In the genomic region with DNA sequence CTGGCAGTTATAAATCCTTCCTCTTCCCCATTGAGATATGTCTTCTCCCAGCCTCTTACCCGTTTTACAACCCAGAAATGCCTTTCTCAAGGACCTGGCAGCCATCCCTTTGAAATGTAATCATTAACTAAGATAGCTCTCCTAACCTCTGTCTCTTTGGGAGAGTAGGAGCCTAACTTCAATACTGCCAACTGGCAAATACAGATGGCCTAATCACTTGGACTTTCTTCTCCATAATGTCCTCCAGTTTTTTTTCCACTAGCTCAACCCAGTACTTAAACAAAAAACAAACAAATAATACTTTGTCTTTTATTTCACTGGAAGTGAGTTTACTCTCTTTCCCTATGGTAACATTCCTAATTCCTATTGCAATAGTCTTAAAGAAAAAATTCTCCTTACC, we compare ENCODE assay signal across 25 cellular contexts.
DNase-seq lines count a peak whose midpoint lies in the region; ATAC-seq and TF ChIP-seq lines count a peak whose summit lies in the region.
"Had no signal": no experiment of that assay in that cellular context is flagged by ENCODE, and none has a peak within 500 bp of the region (broad histone marks: within the 10 kb centered on the region; RNA-seq: fewer than 3 reads in every experiment).

No MANE protein-coding gene starts in this region.

- H3K9ac ChIP-seq in mammary epithelial cell (ENCODE audit: insufficient read depth, low read length) (no peak overlapping the region), mesenchymal stem cell (ENCODE audit: low read length) (no peak overlapping the region)

- no peak overlapping the region for H3K4me3 ChIP-seq in mammary epithelial cell (replicated peaks in 1 of 3; ENCODE audit: insufficient read depth in 1 of 3, low read depth in 2 of 3, low read length in 3 of 3)
- no peak overlapping the region for H3K4me3 ChIP-seq in breast epithelium
- no peak overlapping the region for H3K4me3 ChIP-seq in hepatocyte
- no peak overlapping the region for H3K4me3 ChIP-seq in mesenchymal stem cell (ENCODE audit: insufficient read depth in 1 of 2, low read depth in 1 of 2, low read length in 2 of 2)
- H3K4me3 ChIP-seq: thyroid gland had no signal

- H3K9me2 ChIP-seq in hepatocyte (replicated peaks; ENCODE audit: insufficient read depth) = no peaks in the 10 kb centered on the region

- H3K36me3 Mint-ChIP-seq in activated naive CD4-positive, alpha-beta T cell treated with anti-CD3 and anti-CD28 coated beads for 36 hours (ENCODE audit: low read depth) = no peaks in the 10 kb centered on the region
- no peaks in the 10 kb centered on the region for H3K36me3 Mint-ChIP-seq in activated CD8-positive, alpha-beta memory T cell treated with anti-CD3 and anti-CD28 coated beads, Interleukin-2, amount 10 ng/mL, durations not matched to agents 7 days and 5 days
- H3K36me3 Mint-ChIP-seq: activated naive CD4-positive, alpha-beta T cell treated with anti-CD3 and anti-CD28 coated beads, Interleukin-2, amount 50 U/mL, for 72 hours; CD4-positive, alpha-beta memory T cell; WTC11 had no signal

- no peak overlapping the region for H3K18ac ChIP-seq in mesenchymal stem cell (ENCODE audit: low read depth in 1 of 2, low read length in 2 of 2)

- no peak overlapping the region for H2BK120ac ChIP-seq in mesenchymal stem cell (ENCODE audit: low read depth, low read length)

- intact Hi-C loops in mammary epithelial cell (cut with micrococcal nuclease) (no loop called here), breast epithelium (cut with DNase I; ENCODE audit: low total_unique reads) (no loop called here)
- intact Hi-C loops in activated naive CD4-positive, alpha-beta T cell treated with anti-CD3 and anti-CD28 coated beads for 36 hours (cut with micrococcal nuclease) = no loop called here

- H2BK5ac ChIP-seq in mesenchymal stem cell (ENCODE audit: low read depth, low read length, poor library complexity, severe bottlenecking) = no peak overlapping the region

- in situ Hi-C loops in mammary epithelial cell (cut with MboI; ENCODE audit: low sequenced_read_pairs in 2 of 2) = no loop called here

- no peak overlapping the region for H3K23ac ChIP-seq in mesenchymal stem cell (ENCODE audit: low read length in 2 of 2)

- H3K79me2 ChIP-seq in mammary epithelial cell (ENCODE audit: insufficient read depth, low read length) (no peaks in the 10 kb centered on the region), hepatocyte (no peaks in the 10 kb centered on the region)

- TF ChIP-seq POLR2A in breast epithelium (IDR thresholded peaks at IDR 0.05) = no peak

- H3K27me3 ChIP-seq in mammary epithelial cell (ENCODE audit: insufficient read depth, low read length) (no peaks in the 10 kb centered on the region), breast epithelium (no peaks in the 10 kb centered on the region), hepatocyte (no peaks in the 10 kb centered on the region), mesenchymal stem cell (ENCODE audit: control insufficient read depth in 1 of 2, insufficient read depth in 1 of 2, low read length in 2 of 2) (no peaks in the 10 kb centered on the region)
- H3K27me3 ChIP-seq: thyroid gland had no signal

- no peak for TF ChIP-seq CTCF in mammary epithelial cell (conservative IDR thresholded peaks at IDR 0.05 in 1 of 2, IDR thresholded peaks at IDR 0.05 in 1 of 2; ENCODE audit: extremely low read depth in 1 of 2, insufficient read depth in 1 of 2, low read depth in 1 of 2, low read length in 2 of 2)
- TF ChIP-seq CTCF in breast epithelium (IDR thresholded peaks at IDR 0.05) = no peak
- no peak for TF ChIP-seq CTCF in hepatocyte (IDR thresholded peaks at IDR 0.05; ENCODE audit: poor library complexity)

- H2BK12ac ChIP-seq in mesenchymal stem cell (ENCODE audit: low read length in 2 of 2) = no peak overlapping the region

- no peak overlapping the region for H4K91ac ChIP-seq in mesenchymal stem cell (ENCODE audit: low read length)

- no peak overlapping the region for H3K4ac ChIP-seq in mesenchymal stem cell (ENCODE audit: low read depth in 1 of 2, low read length in 2 of 2)

- dilution Hi-C loops in mammary epithelial cell (cut with HindIII; ENCODE audit: low sequenced_read_pairs) = no loop called here

- 13% methylated on average over 1 of the region's 1 CpG for WGBS in mammary epithelial cell (ENCODE audit: low coverage, missing lambda C conversion rate)
- 35% methylated on average over 1 of the region's 1 CpG for WGBS in hepatocyte (ENCODE audit: low lambda C conversion rate, missing lambda C conversion rate)
- WGBS in mesenchymal stem cell = 20% methylated on average over 1 of the region's 1 CpG

- no peak overlapping the region for H3K14ac ChIP-seq in mesenchymal stem cell (ENCODE audit: low read length in 2 of 2)

- ATAC-seq in activated CD8-positive, alpha-beta memory T cell treated with anti-CD3 and anti-CD28 coated beads, Interleukin-2, amount 10 ng/mL, durations not matched to agents 7 days and 5 days = no peak
- no peak for ATAC-seq in GM19397 (IDR thresholded peaks at IDR 0.05; ENCODE audit: unreplicated experiment)
- ATAC-seq: activated naive CD4-positive, alpha-beta T cell treated with anti-CD3 and anti-CD28 coated beads, Interleukin-2, amount 50 U/mL, for 72 hours; Right ventricle myocardium inferior; sciatic nerve; stimulated activated naive CD8-positive, alpha-beta T cell treated with anti-CD3 and anti-CD28 coated beads, Interleukin-15, amount 100 ng/mL, for 72 hours; WTC11 had no signal

- H3K36me3 ChIP-seq in mammary epithelial cell (ENCODE audit: insufficient read depth, low read length) = no peaks in the 10 kb centered on the region
- H3K36me3 ChIP-seq in breast epithelium = no peaks in the 10 kb centered on the region
- H3K36me3 ChIP-seq in hepatocyte (replicated peaks; ENCODE audit: insufficient read depth, low read depth) = no peaks in the 10 kb centered on the region
- H3K36me3 ChIP-seq in mesenchymal stem cell (ENCODE audit: control insufficient read depth in 1 of 2, insufficient read depth in 2 of 2, low read depth in 1 of 2, low read length in 2 of 2) = no peaks in the 10 kb centered on the region
- H3K36me3 ChIP-seq: thyroid gland had no signal

- H4K20me1 ChIP-seq in mammary epithelial cell (ENCODE audit: insufficient read depth, low read length) (no peaks in the 10 kb centered on the region), hepatocyte (ENCODE audit: insufficient read depth, poor library complexity, severe bottlenecking) (no peaks in the 10 kb centered on the region)

- H2BK15ac ChIP-seq in mesenchymal stem cell (ENCODE audit: low read depth, poor library complexity, severe bottlenecking) = no peak overlapping the region

- no peaks in the 10 kb centered on the region for H3K9me3 ChIP-seq in mammary epithelial cell (replicated peaks; ENCODE audit: insufficient read depth, low read length)
- H3K9me3 ChIP-seq in breast epithelium = no peaks in the 10 kb centered on the region
- H3K9me3 ChIP-seq in hepatocyte (ENCODE audit: low read depth) = no peaks in the 10 kb centered on the region
- no peaks in the 10 kb centered on the region for H3K9me3 ChIP-seq in mesenchymal stem cell (ENCODE audit: control insufficient read depth, low read length)
- H3K9me3 ChIP-seq: thyroid gland had no signal

- no TSS peak for BruUV-seq in mammary epithelial cell (replicated peaks; lab: Mats Ljungman, UMichigan)

- no peak overlapping the region for H4K8ac ChIP-seq in mesenchymal stem cell (ENCODE audit: low read length)

- no peak overlapping the region for H3K4me2 ChIP-seq in mammary epithelial cell (ENCODE audit: insufficient read depth, low read depth, low read length)
- H3K4me2 ChIP-seq in hepatocyte = no peak overlapping the region
- no peak overlapping the region for H3K4me2 ChIP-seq in mesenchymal stem cell (ENCODE audit: low read length, poor library complexity, severe bottlenecking)

- no peak overlapping the region for H2AK5ac ChIP-seq in mesenchymal stem cell (ENCODE audit: low read length, severe bottlenecking)

- no peaks in the 10 kb centered on the region for H3K79me1 ChIP-seq in mesenchymal stem cell (replicated peaks; ENCODE audit: low read length, poor library complexity, severe bottlenecking)

- H3K27ac ChIP-seq in mammary epithelial cell (ENCODE audit: insufficient read depth, low read depth, low read length) (no peak overlapping the region), breast epithelium (no peak overlapping the region), hepatocyte (peak overlapping the region; percentile 8), mesenchymal stem cell (ENCODE audit: low read length, poor library complexity, severe bottlenecking) (peak overlapping the region; percentile 12)
- H3K27ac ChIP-seq: thyroid gland had no signal

- H3K9me3 Mint-ChIP-seq in activated naive CD4-positive, alpha-beta T cell treated with anti-CD3 and anti-CD28 coated beads for 36 hours = peaks cover 4% of the 10 kb centered on the region
- no peaks in the 10 kb centered on the region for H3K9me3 Mint-ChIP-seq in activated CD8-positive, alpha-beta memory T cell treated with anti-CD3 and anti-CD28 coated beads, Interleukin-2, amount 10 ng/mL, durations not matched to agents 7 days and 5 days (ENCODE audit: low read depth)
- H3K9me3 Mint-ChIP-seq: neural crest cell, WTC11 had no signal

- CTCF ChIA-PET in mammary epithelial cell (lab: Charles Lee; ENCODE audit: low non-redundant PET) = no interaction called here
- CTCF ChIA-PET in activated naive CD4-positive, alpha-beta T cell treated with anti-CD3 and anti-CD28 coated beads for 36 hours (lab: Charles Lee) = no interaction called here
- CTCF ChIA-PET in activated CD8-positive, alpha-beta memory T cell treated with anti-CD3 and anti-CD28 coated beads, Interleukin-2, amount 10 ng/mL, durations not matched to agents 7 days and 5 days (lab: Charles Lee) = no interaction called here

- peak overlapping the region; percentile 2 for H2AFZ ChIP-seq in mammary epithelial cell (ENCODE audit: low read depth, low read length)
- no peak overlapping the region for H2AFZ ChIP-seq in hepatocyte
- H2AFZ ChIP-seq in mesenchymal stem cell (ENCODE audit: low read depth, low read length) = no peak overlapping the region

- no peaks in the 10 kb centered on the region for H3K4me1 Mint-ChIP-seq in activated naive CD4-positive, alpha-beta T cell treated with anti-CD3 and anti-CD28 coated beads for 36 hours (ENCODE audit: low read depth)
- no peaks in the 10 kb centered on the region for H3K4me1 Mint-ChIP-seq in activated CD8-positive, alpha-beta memory T cell treated with anti-CD3 and anti-CD28 coated beads, Interleukin-2, amount 10 ng/mL, durations not matched to agents 7 days and 5 days
- H3K4me1 Mint-ChIP-seq: CD4-positive, alpha-beta memory T cell; neural crest cell; stimulated activated naive CD8-positive, alpha-beta T cell treated with anti-CD3 and anti-CD28 coated beads, Interleukin-15, amount 100 ng/mL, for 72 hours had no signal

- no peak overlapping the region for H3K4me3 Mint-ChIP-seq in activated naive CD4-positive, alpha-beta T cell treated with anti-CD3 and anti-CD28 coated beads for 36 hours
- no peak overlapping the region for H3K4me3 Mint-ChIP-seq in activated CD8-positive, alpha-beta memory T cell treated with anti-CD3 and anti-CD28 coated beads, Interleukin-2, amount 10 ng/mL, durations not matched to agents 7 days and 5 days
- H3K4me3 Mint-ChIP-seq: activated T-helper 1 cell treated with anti-CD3 and anti-CD28 coated beads, Interleukin-12 subunit alpha, Interleukin-12 subunit beta, Interleukin-2, Interleukin-4 antibody, amounts not matched to agents 30 ng/mL and 10 ng/mL and 1 ng/mL, durations not matched to agents 14 hours and 24 hours and 36 hours; CD4-positive, alpha-beta memory T cell; neural crest cell; stimulated activated naive CD8-positive, alpha-beta T cell treated with anti-CD3 and anti-CD28 coated beads, Interleukin-15, amount 100 ng/mL, for 72 hours; WTC11 had no signal

- no peak for DNase-seq in mammary epithelial cell
- DNase-seq in breast epithelium (ENCODE audit: low spot score in 2 of 2) = no peak
- DNase-seq in hepatocyte (ENCODE audit: low spot score) = peak; percentile 32
- no peak for DNase-seq in mesenchymal stem cell
- no peak for DNase-seq in NCI-H524 (lab: John Stamatoyannopoulos, UW)
- no peak for DNase-seq in activated naive CD4-positive, alpha-beta T cell treated with anti-CD3 and anti-CD28 coated beads for 36 hours
- no peak for DNase-seq in activated CD8-positive, alpha-beta memory T cell treated with anti-CD3 and anti-CD28 coated beads, Interleukin-2, amount 10 ng/mL, durations not matched to agents 7 days and 5 days
- DNase-seq: 8988T; activated CD4-positive, alpha-beta T cell treated with anti-CD3 and anti-CD28 coated beads, Interleukin-2, amount 50 U/mL, for 1 hour; anterior cingulate cortex; CD4-positive, alpha-beta memory T cell; dermis blood vessel endothelial cell; GOT3; MV-4-11; NCI-H748 treated with DMSO at 0.1 percent for 48 hours; posterior cingulate gyrus; stimulated activated naive CD8-positive, alpha-beta T cell treated with anti-CD3 and anti-CD28 coated beads, Interleukin-15, amount 100 ng/mL, for 72 hours; thyroid gland had no signal

- H3K4me1 ChIP-seq in mammary epithelial cell (ENCODE audit: insufficient read depth, low read length) = no peaks in the 10 kb centered on the region
- H3K4me1 ChIP-seq in breast epithelium = no peaks in the 10 kb centered on the region
- peaks cover 8% of the 10 kb centered on the region for H3K4me1 ChIP-seq in hepatocyte (ENCODE audit: insufficient read depth)
- H3K4me1 ChIP-seq in mesenchymal stem cell (ENCODE audit: control insufficient read depth, insufficient read depth, low read depth, low read length) = peaks cover 3% of the 10 kb centered on the region
- H3K4me1 ChIP-seq: thyroid gland had no signal

- no peaks in the 10 kb centered on the region for H3K27me3 Mint-ChIP-seq in activated naive CD4-positive, alpha-beta T cell treated with anti-CD3 and anti-CD28 coated beads for 36 hours (ENCODE audit: low read depth)
- no peaks in the 10 kb centered on the region for H3K27me3 Mint-ChIP-seq in activated CD8-positive, alpha-beta memory T cell treated with anti-CD3 and anti-CD28 coated beads, Interleukin-2, amount 10 ng/mL, durations not matched to agents 7 days and 5 days
- H3K27me3 Mint-ChIP-seq: CD4-positive, alpha-beta memory T cell; stimulated activated naive CD8-positive, alpha-beta T cell treated with anti-CD3 and anti-CD28 coated beads, Interleukin-15, amount 100 ng/mL, for 72 hours had no signal

- no peak overlapping the region for H3K27ac Mint-ChIP-seq in activated naive CD4-positive, alpha-beta T cell treated with anti-CD3 and anti-CD28 coated beads for 36 hours
- no peak overlapping the region for H3K27ac Mint-ChIP-seq in activated CD8-positive, alpha-beta memory T cell treated with anti-CD3 and anti-CD28 coated beads, Interleukin-2, amount 10 ng/mL, durations not matched to agents 7 days and 5 days
- H3K27ac Mint-ChIP-seq: activated naive CD4-positive, alpha-beta T cell treated with anti-CD3 and anti-CD28 coated beads, Interleukin-2, amount 50 U/mL, for 72 hours; activated T-helper 1 cell treated with anti-CD3 and anti-CD28 coated beads, Interleukin-12 subunit alpha, Interleukin-12 subunit beta, Interleukin-2, Interleukin-4 antibody, amounts not matched to agents 30 ng/mL and 10 ng/mL and 1 ng/mL, durations not matched to agents 14 hours and 24 hours and 36 hours; CD4-positive, alpha-beta memory T cell; stimulated activated naive CD8-positive, alpha-beta T cell treated with anti-CD3 and anti-CD28 coated beads, Interleukin-15, amount 100 ng/mL, for 72 hours; WTC11 had no signal

Comparison
In these comparisons a context has a peak if more than half of its experiments do, and no peak if none do; other contexts are left out.
1. H3K27ac ChIP-seq: peak in hepatocyte (single experiment) and mesenchymal stem cell (single experiment); none in mammary epithelial cell (single experiment) and breast epithelium (0 of 2).